21 cellular contexts compared by ENCODE assay signal in the genomic region with DNA sequence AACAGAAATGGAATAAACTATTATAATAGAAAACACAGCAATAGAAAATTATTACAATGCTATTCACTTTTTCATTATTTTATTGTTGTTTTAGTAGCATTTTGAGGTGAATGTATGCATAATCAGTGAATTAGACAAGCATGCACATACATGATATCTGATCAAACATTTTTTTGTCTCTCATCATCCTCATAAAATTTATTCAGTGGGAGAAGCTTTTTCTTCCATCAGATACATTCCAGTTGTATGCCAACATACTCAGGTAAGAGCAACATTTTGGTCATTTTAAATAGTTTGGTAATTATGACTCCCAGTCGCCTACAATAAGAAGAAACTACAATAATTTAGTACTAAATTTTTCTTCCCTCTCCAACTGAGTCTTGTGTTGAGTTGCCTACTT. TPM values are rescaled to one million over a fixed set of nuclear protein-coding genes. Genes with fewer than 3 reads are reported as not detected.
DNase-seq lines count a peak whose midpoint lies in the region; ATAC-seq, FAIRE-seq and TF ChIP-seq lines count a peak whose summit lies in the region.
"Had no signal": no experiment of that assay in that cellular context is flagged by ENCODE, and none has a peak within 500 bp of the region (broad histone marks: within the 10 kb centered on the region; RNA-seq: fewer than 3 reads in every experiment).

No MANE protein-coding gene starts in this region.

- H3K36me3 ChIP-seq in HCT116 (ENCODE audit: control insufficient read depth in 1 of 2, insufficient read depth in 2 of 2, low read length in 2 of 2) = no peaks in the 10 kb centered on the region
- H3K36me3 ChIP-seq in astrocyte (ENCODE audit: insufficient read depth, low read length) = no peaks in the 10 kb centered on the region
- H3K36me3 ChIP-seq in ovary = no peaks in the 10 kb centered on the region

- no peak for FAIRE-seq in astrocyte (lab: Jason Lieb, UNC)
- FAIRE-seq: G401.6, GM12892, GM19239, H1 had no signal

- H3K4me3 ChIP-seq in HCT116 (replicated peaks in 1 of 2; ENCODE audit: low read depth in 1 of 2, low read length in 2 of 2) = no peak overlapping the region
- H3K4me3 ChIP-seq in astrocyte (ENCODE audit: insufficient read depth, low read depth, low read length) = no peak overlapping the region
- no peak overlapping the region for H3K4me3 ChIP-seq in ovary
- H3K4me3 ChIP-seq: GM23248 had no signal

- 86 to 91% (median 87%) methylated on average over 1 of the region's 1 CpG for WGBS in ovary, 3 donors

- POLR2A ChIA-PET in HCT116 (lab: Charles Lee) = no interaction called here

- BruUV-seq in Calu3 (replicated peaks; lab: Mats Ljungman, UMichigan) = no TSS peak
- no TSS peak for BruUV-seq in HCT116 (replicated peaks; lab: Mats Ljungman, UMichigan)

- H3K9me2 ChIP-seq in HCT116 (ENCODE audit: insufficient read depth) = no peaks in the 10 kb centered on the region

- H3K9ac ChIP-seq in HCT116 (ENCODE audit: low read length) = no peak overlapping the region
- H3K9ac ChIP-seq in astrocyte (ENCODE audit: low read length) = no peak overlapping the region
- H3K9ac ChIP-seq: GM23248 had no signal

- intact Hi-C loops in Calu3 (cut with micrococcal nuclease; ENCODE audit: unreplicated experiment) (no loop called here), HCT116 (cut with micrococcal nuclease) (loop anchor here (10.0 kb wide), 2 partner anchors 503 to 903 kb away; partner anchors contain the start of gene RCAN2), ovary (cut with DNase I) (no loop called here)

- CTCF ChIA-PET in Calu3 (lab: Charles Lee) = no interaction called here
- CTCF ChIA-PET in HCT116 (lab: Charles Lee) = no interaction called here

- H3K4me2 ChIP-seq in HCT116 (ENCODE audit: low read length) (peak overlapping the region; percentile 23; the same call in 1 of the 2 replicates), astrocyte (ENCODE audit: low read length) (no peak overlapping the region)

- TF ChIP-seq RAD21 in HCT116 (IDR thresholded peaks at IDR 0.05; ENCODE audit: low read depth) = no peak

- TF ChIP-seq CTCF in Calu3 (IDR thresholded peaks at IDR 0.05; ENCODE audit: unreplicated experiment) (no peak), HCT116 (IDR thresholded peaks at IDR 0.05 in 2 of 3, conservative IDR thresholded peaks at IDR 0.05 in 1 of 3; ENCODE audit: borderline replicate concordance in 1 of 3, insufficient read depth in 1 of 3, low read depth in 2 of 3, low read length in 2 of 3) (no peak), astrocyte (IDR thresholded peaks at IDR 0.05; ENCODE audit: insufficient read depth, low read depth, low read length) (no peak), ovary (IDR thresholded peaks at IDR 0.05) (no peak), osteocyte (IDR thresholded peaks at IDR 0.05) (no peak)

- peaks cover 67% of the 10 kb centered on the region for H3K4me1 Mint-ChIP-seq in Calu3 (ENCODE audit: low read depth, unreplicated experiment)
- H3K4me1 Mint-ChIP-seq in astrocyte (ENCODE audit: low read depth, unreplicated experiment) = peaks cover 51% of the 10 kb centered on the region
- no peaks in the 10 kb centered on the region for H3K4me1 Mint-ChIP-seq in osteocyte (ENCODE audit: unreplicated experiment)
- H3K4me1 Mint-ChIP-seq: CD4-positive, alpha-beta memory T cell had no signal

- no peak for TF ChIP-seq EP300 in ovary (IDR thresholded peaks at IDR 0.05)

- H3K27ac Mint-ChIP-seq in Calu3 (ENCODE audit: unreplicated experiment) = peak overlapping the region; percentile 50
- H3K27ac Mint-ChIP-seq in astrocyte (ENCODE audit: unreplicated experiment) = peak overlapping the region; percentile 87
- no peak overlapping the region for H3K27ac Mint-ChIP-seq in osteocyte (ENCODE audit: unreplicated experiment)
- H3K27ac Mint-ChIP-seq: CD4-positive, alpha-beta memory T cell had no signal

- H3K27me3 Mint-ChIP-seq in Calu3 (ENCODE audit: unreplicated experiment) (no peaks in the 10 kb centered on the region), astrocyte (ENCODE audit: low read depth, unreplicated experiment) (no peaks in the 10 kb centered on the region), osteocyte (ENCODE audit: unreplicated experiment) (peaks cover 22% of the 10 kb centered on the region)

- DNase-seq in Calu3 (no peak), HCT116 (ENCODE audit: low read depth, low spot score) (no peak), astrocyte (ENCODE audit: low read depth) (no peak), ovary (no peak), osteocyte (ENCODE audit: extremely low spot score, unreplicated experiment) (no peak)
- DNase-seq: C1 segment of cervical spinal cord; CD4-positive, alpha-beta memory T cell; COR-L47; DMS153; DND-41; GM23248; H7; HCEC 1CT had no signal

- H3K27me3 ChIP-seq in HCT116 (ENCODE audit: insufficient read depth, low read length) (no peaks in the 10 kb centered on the region), astrocyte (ENCODE audit: insufficient read depth, low read length) (no peaks in the 10 kb centered on the region), ovary (no peaks in the 10 kb centered on the region)

- H3K9me3 Mint-ChIP-seq in Calu3 (ENCODE audit: low read depth, unreplicated experiment) (no peaks in the 10 kb centered on the region), astrocyte (ENCODE audit: unreplicated experiment) (peaks cover 5% of the 10 kb centered on the region), osteocyte (ENCODE audit: unreplicated experiment) (no peaks in the 10 kb centered on the region)

- H3K4me1 ChIP-seq in HCT116 (ENCODE audit: control insufficient read depth in 1 of 2, insufficient read depth in 2 of 2, low read length in 2 of 2) (peaks cover 13 to 70% of the 10 kb centered on the region in 2 experiments), astrocyte (ENCODE audit: insufficient read depth, low read length) (peaks cover 20% of the 10 kb centered on the region), ovary (ENCODE audit: insufficient read depth) (no peaks in the 10 kb centered on the region)

- H2AFZ ChIP-seq in HCT116 (ENCODE audit: low read depth, low read length, poor library complexity, severe bottlenecking) = no peak overlapping the region
- H2AFZ ChIP-seq in astrocyte (ENCODE audit: low read depth, low read length) = no peak overlapping the region
- H2AFZ ChIP-seq: GM23248 had no signal

- H3K27ac ChIP-seq in HCT116 (ENCODE audit: low read depth, low read length) (no peak overlapping the region), astrocyte (ENCODE audit: low read depth, low read length) (no peak overlapping the region), ovary (no peak overlapping the region)
- H3K27ac ChIP-seq: GM23248 had no signal

- H3K36me3 Mint-ChIP-seq in Calu3 (ENCODE audit: insufficient read depth, unreplicated experiment) (peaks cover 32% of the 10 kb centered on the region), astrocyte (ENCODE audit: low read depth, unreplicated experiment) (no peaks in the 10 kb centered on the region), osteocyte (ENCODE audit: unreplicated experiment) (no peaks in the 10 kb centered on the region)
- H3K36me3 Mint-ChIP-seq: CD4-positive, alpha-beta memory T cell had no signal

- H3K4me3 Mint-ChIP-seq in Calu3 (ENCODE audit: low read depth, unreplicated experiment) (no peak overlapping the region), astrocyte (ENCODE audit: unreplicated experiment) (no peak overlapping the region), osteocyte (ENCODE audit: unreplicated experiment) (no peak overlapping the region)
- H3K4me3 Mint-ChIP-seq: CD4-positive, alpha-beta memory T cell had no signal

- RAD21 ChIA-PET in HCT116 (lab: Charles Lee; ENCODE audit: low non-redundant PET in 1 of 2, low total read pairs in 2 of 2, uncharacterized antibody in 2 of 2, unreplicated experiment in 2 of 2) = no interaction called here

- ATAC-seq in HCT116 (no peak), HG03469 (IDR thresholded peaks at IDR 0.05; ENCODE audit: unreplicated experiment) (no peak)

- H3K79me2 ChIP-seq in HCT116 (ENCODE audit: insufficient read depth, low read length) = no peaks in the 10 kb centered on the region
- no peaks in the 10 kb centered on the region for H3K79me2 ChIP-seq in astrocyte (ENCODE audit: insufficient read depth, low read length)

- H4K20me1 ChIP-seq in HCT116 (ENCODE audit: insufficient read depth) (no peaks in the 10 kb centered on the region), astrocyte (ENCODE audit: insufficient read depth, low read length) (no peaks in the 10 kb centered on the region)

- TF ChIP-seq POLR2A in HCT116 (IDR thresholded peaks at IDR 0.05; ENCODE audit: borderline replicate concordance, extremely low read depth, insufficient read depth, insufficient read length) = no peak
- no peak for TF ChIP-seq POLR2A in ovary (IDR thresholded peaks at IDR 0.05)

- H3K9me3 ChIP-seq in HCT116 (ENCODE audit: control insufficient read depth in 1 of 2, insufficient read depth in 1 of 2, low read depth in 1 of 2, low read length in 2 of 2) (no peaks in the 10 kb centered on the region), astrocyte (ENCODE audit: insufficient read depth, low read depth, low read length) (no peaks in the 10 kb centered on the region), ovary (no peaks in the 10 kb centered on the region)

TF ChIP-seq in HCT116, 20 proteins besides CTCF, POLR2A, EP300 and RAD21 (continues in another document):
- 0 out of 2 replicates have a peak, but pooled peaks have one; percentile 5 for TF ChIP-seq SP1 (IDR thresholded peaks at IDR 0.05; ENCODE audit: low read depth)
- TF ChIP-seq SIN3A (IDR thresholded peaks at IDR 0.05; ENCODE audit: low read depth) = no peak
- no peak for TF ChIP-seq ZBTB33 (IDR thresholded peaks at IDR 0.05; ENCODE audit: extremely low read depth, insufficient replicate concordance, low read length)
- TF ChIP-seq FOSL1 (IDR thresholded peaks at IDR 0.05; ENCODE audit: low read depth) = no peak

RNA-seq across cellular contexts. Expression of gene ADGRF1, which starts 44.5 kb away (rescaled TPM):
- total RNA-seq in Calu3 (2022) (256 and 313 TPM in 2 replicates), HCT116 (2021; ENCODE audit: unreplicated experiment) (39.6 TPM), astrocyte (0.05 and 0.25 TPM in 2 replicates), ovary (1 to 10 TPM in 1 of 7 donors, under 1 TPM in 2, not detected in 4; 0.11 to 1.2 (median 0.24) TPM), osteocyte (not detected in 2 replicates)
- polyA plus RNA-seq in HCT116 (2012) = 23.0 and 35.4 TPM in 2 replicates
- polyA plus RNA-seq in ovary = not detected
- total RNA-seq: A172; A673; CD4-positive, alpha-beta memory T cell; GM23248; H1; H7 had no signal
- polyA plus RNA-seq: BJ; CD4-positive, alpha-beta memory T cell; GM23248; H1 had no signal

Comparison
In these comparisons a context has a peak if more than half of its experiments do, and no peak if none do; other contexts are left out.
1. RNA of gene ADGRF1, which starts 44.5 kb away (total RNA-seq): 256 to 313 TPM in Calu3 and 39.6 TPM in HCT116 (single experiment); 0.05 to 0.25 TPM in astrocyte, 0.11 to 1.2 TPM in ovary and not detected in osteocyte; every median in the first group is over 10 times any median in the second.